1 cellular context compared by ENCODE assay signal in the genomic region with DNA sequence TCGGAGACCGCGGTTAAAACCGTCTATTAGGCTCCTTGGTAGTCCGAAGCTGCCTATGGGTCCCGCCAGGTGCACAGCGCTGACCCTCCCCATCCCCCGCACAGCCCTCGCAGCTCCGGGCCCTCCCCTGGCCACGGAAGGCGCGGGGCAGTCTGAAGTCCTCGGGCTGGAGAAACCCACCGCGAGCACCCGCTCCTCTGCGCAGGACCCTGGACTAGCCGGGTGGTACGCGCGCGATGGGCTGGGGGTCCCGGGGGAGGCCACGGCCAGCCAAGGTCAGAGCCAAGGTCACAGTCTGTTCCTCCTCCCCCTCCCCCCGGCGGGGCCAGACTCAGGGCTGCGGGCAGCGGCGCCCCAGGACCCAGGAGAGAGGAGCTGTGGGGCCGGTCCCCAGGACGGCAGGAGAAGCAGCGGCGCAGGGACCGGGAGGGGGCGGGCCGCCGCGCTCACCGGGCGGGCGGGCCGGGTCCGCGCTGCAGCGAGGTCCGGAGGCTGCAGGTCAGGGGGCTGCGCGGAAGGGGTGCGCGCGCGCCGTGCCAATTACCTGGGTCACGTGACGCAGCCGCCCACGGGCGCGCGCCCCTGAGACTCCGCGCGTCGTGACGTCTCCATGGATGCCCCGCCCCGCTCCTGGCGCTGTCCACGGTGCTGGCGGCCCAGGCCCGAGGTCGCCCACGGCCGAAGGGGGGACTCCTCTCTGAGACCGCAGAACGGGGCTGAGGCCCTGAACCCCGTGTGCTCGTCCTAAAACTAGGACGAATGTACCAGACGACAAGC.
TF ChIP-seq lines count a peak whose summit lies in the region.

Gene OGDHL, minus strand, starts transcription at position 535 of the 777 bp plus-strand sequence. CDS start 3,731 bp downstream, outside the sequence.

TF ChIP-seq in HepG2, 621 proteins besides CTCF, POLR2A, EP300 and RAD21 (continued from another document and continues in another):
- TF ChIP-seq ZFP91 (CRISPR knock-in tag; IDR thresholded peaks at IDR 0.05; ENCODE audit: borderline replicate concordance) (peak; percentile 74), ZNF644 (CRISPR knock-in tag; IDR thresholded peaks at IDR 0.05; ENCODE audit: low read depth) (0 out of 2 replicates have a peak, but pooled peaks have one; percentile 19), SALL1 (CRISPR knock-in tag; IDR thresholded peaks at IDR 0.05) (peak; percentile 98), SAP130 (CRISPR knock-in tag; IDR thresholded peaks at IDR 0.05; ENCODE audit: low read depth) (peak; percentile 88), AKNA (CRISPR knock-in tag; IDR thresholded peaks at IDR 0.05; ENCODE audit: borderline replicate concordance) (peak; percentile 81), TCF12 (IDR thresholded peaks at IDR 0.05) (no peak), TCF12 (CRISPR knock-in tag; IDR thresholded peaks at IDR 0.05) (peak; percentile 79; the same call in 1 of the 2 replicates), ZBTB26 (CRISPR knock-in tag; IDR thresholded peaks at IDR 0.05; ENCODE audit: borderline replicate concordance) (peak; percentile 96), HOXA9 (CRISPR knock-in tag; IDR thresholded peaks at IDR 0.05; ENCODE audit: borderline replicate concordance) (peak; percentile 97), RFXANK (CRISPR knock-in tag; IDR thresholded peaks at IDR 0.05) (peak; percentile 88; the same call in 1 of the 2 replicates), SNAI1 (CRISPR knock-in tag; IDR thresholded peaks at IDR 0.05; ENCODE audit: borderline replicate concordance) (peak; percentile 76), TMF1 (CRISPR knock-in tag; IDR thresholded peaks at IDR 0.05; ENCODE audit: low read depth) (peak; percentile 98), ZSCAN12 (CRISPR knock-in tag; IDR thresholded peaks at IDR 0.05) (peak; percentile 94), SMAD9 (CRISPR knock-in tag; IDR thresholded peaks at IDR 0.05) (peak; percentile 52; the same call in 1 of the 2 replicates), ATF6 (CRISPR knock-in tag; conservative IDR thresholded peaks at IDR 0.05) (peak; percentile 98; the same call in 1 of the 2 replicates), ZNF354B (CRISPR knock-in tag; IDR thresholded peaks at IDR 0.05) (0 out of 2 replicates have a peak, but pooled peaks have one; percentile 18), SMARCE1 (IDR thresholded peaks at IDR 0.05; ENCODE audit: borderline replicate concordance) (no peak), FOSL1 (CRISPR knock-in tag; IDR thresholded peaks at IDR 0.05; ENCODE audit: borderline replicate concordance) (no peak; the same call in 1 of the 2 replicates), ZNF546 (CRISPR knock-in tag; conservative IDR thresholded peaks at IDR 0.05) (peak; percentile 98), ZNF367 (CRISPR knock-in tag; IDR thresholded peaks at IDR 0.05; ENCODE audit: borderline replicate concordance) (peak; percentile 94; the same call in 1 of the 2 replicates), PHF20 (CRISPR knock-in tag; IDR thresholded peaks at IDR 0.05) (peak; percentile 74), ARNTL (CRISPR knock-in tag; IDR thresholded peaks at IDR 0.05) (peak; percentile 68; the same call in 1 of the 2 replicates), SNAPC5 (CRISPR knock-in tag; IDR thresholded peaks at IDR 0.05; ENCODE audit: borderline replicate concordance) (no peak; the same call in 1 of the 2 replicates), SIN3B (IDR thresholded peaks at IDR 0.05; ENCODE audit: low read length) (no peak), STAT5B (CRISPR knock-in tag; IDR thresholded peaks at IDR 0.05) (peak; percentile 97)
- TF ChIP-seq, protein P1, sequence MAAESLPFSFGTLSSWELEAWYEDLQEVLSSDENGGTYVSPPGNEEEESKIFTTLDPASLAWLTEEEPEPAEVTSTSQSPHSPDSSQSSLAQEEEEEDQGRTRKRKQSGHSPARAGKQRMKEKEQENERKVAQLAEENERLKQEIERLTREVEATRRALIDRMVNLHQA (CRISPR knock-in tag; IDR thresholded peaks at IDR 0.05): no peak
- TF ChIP-seq, protein P2, sequence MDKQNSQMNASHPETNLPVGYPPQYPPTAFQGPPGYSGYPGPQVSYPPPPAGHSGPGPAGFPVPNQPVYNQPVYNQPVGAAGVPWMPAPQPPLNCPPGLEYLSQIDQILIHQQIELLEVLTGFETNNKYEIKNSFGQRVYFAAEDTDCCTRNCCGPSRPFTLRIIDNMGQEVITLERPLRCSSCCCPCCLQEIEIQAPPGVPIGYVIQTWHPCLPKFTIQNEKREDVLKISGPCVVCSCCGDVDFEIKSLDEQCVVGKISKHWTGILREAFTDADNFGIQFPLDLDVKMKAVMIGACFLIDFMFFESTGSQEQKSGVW (CRISPR knock-in tag; IDR thresholded peaks at IDR 0.05; ENCODE audit: borderline replicate concordance): no peak
- TF ChIP-seq, protein P3, sequence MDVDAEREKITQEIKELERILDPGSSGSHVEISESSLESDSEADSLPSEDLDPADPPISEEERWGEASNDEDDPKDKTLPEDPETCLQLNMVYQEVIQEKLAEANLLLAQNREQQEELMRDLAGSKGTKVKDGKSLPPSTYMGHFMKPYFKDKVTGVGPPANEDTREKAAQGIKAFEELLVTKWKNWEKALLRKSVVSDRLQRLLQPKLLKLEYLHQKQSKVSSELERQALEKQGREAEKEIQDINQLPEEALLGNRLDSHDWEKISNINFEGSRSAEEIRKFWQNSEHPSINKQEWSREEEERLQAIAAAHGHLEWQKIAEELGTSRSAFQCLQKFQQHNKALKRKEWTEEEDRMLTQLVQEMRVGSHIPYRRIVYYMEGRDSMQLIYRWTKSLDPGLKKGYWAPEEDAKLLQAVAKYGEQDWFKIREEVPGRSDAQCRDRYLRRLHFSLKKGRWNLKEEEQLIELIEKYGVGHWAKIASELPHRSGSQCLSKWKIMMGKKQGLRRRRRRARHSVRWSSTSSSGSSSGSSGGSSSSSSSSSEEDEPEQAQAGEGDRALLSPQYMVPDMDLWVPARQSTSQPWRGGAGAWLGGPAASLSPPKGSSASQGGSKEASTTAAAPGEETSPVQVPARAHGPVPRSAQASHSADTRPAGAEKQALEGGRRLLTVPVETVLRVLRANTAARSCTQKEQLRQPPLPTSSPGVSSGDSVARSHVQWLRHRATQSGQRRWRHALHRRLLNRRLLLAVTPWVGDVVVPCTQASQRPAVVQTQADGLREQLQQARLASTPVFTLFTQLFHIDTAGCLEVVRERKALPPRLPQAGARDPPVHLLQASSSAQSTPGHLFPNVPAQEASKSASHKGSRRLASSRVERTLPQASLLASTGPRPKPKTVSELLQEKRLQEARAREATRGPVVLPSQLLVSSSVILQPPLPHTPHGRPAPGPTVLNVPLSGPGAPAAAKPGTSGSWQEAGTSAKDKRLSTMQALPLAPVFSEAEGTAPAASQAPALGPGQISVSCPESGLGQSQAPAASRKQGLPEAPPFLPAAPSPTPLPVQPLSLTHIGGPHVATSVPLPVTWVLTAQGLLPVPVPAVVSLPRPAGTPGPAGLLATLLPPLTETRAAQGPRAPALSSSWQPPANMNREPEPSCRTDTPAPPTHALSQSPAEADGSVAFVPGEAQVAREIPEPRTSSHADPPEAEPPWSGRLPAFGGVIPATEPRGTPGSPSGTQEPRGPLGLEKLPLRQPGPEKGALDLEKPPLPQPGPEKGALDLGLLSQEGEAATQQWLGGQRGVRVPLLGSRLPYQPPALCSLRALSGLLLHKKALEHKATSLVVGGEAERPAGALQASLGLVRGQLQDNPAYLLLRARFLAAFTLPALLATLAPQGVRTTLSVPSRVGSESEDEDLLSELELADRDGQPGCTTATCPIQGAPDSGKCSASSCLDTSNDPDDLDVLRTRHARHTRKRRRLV (CRISPR knock-in tag; IDR thresholded peaks at IDR 0.05): 0 out of 2 replicates have a peak, but pooled peaks have one; percentile 42
- TF ChIP-seq, protein P4, sequence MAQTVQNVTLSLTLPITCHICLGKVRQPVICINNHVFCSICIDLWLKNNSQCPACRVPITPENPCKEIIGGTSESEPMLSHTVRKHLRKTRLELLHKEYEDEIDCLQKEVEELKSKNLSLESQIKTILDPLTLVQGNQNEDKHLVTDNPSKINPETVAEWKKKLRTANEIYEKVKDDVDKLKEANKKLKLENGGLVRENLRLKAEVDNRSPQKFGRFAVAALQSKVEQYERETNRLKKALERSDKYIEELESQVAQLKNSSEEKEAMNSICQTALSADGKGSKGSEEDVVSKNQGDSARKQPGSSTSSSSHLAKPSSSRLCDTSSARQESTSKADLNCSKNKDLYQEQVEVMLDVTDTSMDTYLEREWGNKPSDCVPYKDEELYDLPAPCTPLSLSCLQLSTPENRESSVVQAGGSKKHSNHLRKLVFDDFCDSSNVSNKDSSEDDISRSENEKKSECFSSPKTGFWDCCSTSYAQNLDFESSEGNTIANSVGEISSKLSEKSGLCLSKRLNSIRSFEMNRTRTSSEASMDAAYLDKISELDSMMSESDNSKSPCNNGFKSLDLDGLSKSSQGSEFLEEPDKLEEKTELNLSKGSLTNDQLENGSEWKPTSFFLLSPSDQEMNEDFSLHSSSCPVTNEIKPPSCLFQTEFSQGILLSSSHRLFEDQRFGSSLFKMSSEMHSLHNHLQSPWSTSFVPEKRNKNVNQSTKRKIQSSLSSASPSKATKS (CRISPR knock-in tag; IDR thresholded peaks at IDR 0.05): peak; percentile 53; the same call in 1 of the 2 replicates
